Comparison of ENCODE assay signal across 8 cellular contexts in the genomic region with DNA sequence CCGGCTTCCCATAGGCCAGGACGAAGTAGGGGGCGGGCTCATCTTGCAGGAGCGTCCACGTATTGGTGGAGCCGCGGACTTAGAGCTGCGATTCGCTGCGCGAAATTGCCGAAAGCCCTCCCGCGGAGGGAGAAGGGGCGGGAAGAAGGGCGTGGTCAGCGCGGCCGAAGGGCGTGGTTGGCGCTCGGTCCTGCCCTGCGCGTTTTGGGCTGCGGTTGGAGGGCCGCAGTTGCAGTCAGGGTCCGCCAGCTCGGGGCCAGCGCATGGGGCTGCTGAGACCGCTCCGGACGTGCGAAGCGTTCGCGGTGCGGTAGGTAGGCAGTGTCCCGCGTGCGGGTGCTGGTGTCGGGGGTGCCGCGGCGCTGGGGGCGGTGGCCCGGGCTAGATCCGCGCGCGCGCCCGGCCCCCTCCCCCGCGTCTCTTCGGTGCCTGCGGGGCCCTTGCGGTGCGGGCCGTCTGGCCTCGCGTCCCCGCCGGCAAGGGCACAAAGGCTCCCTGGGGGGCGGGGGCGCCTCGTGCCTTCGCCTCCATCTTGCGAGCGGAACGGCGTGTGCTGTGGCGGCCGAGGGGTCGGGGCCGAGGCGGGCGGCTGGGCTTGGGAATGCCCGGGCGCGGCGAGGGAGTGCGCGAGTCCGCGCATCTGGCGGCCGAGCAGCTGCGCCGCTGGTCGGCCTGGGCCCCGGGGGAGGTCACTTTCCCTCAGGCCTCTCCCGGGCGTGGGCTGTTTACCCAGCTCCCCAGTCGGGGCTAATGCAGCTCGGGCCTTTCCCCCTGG. TPM values are rescaled to one million over a fixed set of nuclear protein-coding genes. Genes with fewer than 3 reads are reported as not detected.
DNase-seq lines count a peak whose midpoint lies in the region; ATAC-seq, FAIRE-seq and TF ChIP-seq lines count a peak whose summit lies in the region.

A gene with protein sequence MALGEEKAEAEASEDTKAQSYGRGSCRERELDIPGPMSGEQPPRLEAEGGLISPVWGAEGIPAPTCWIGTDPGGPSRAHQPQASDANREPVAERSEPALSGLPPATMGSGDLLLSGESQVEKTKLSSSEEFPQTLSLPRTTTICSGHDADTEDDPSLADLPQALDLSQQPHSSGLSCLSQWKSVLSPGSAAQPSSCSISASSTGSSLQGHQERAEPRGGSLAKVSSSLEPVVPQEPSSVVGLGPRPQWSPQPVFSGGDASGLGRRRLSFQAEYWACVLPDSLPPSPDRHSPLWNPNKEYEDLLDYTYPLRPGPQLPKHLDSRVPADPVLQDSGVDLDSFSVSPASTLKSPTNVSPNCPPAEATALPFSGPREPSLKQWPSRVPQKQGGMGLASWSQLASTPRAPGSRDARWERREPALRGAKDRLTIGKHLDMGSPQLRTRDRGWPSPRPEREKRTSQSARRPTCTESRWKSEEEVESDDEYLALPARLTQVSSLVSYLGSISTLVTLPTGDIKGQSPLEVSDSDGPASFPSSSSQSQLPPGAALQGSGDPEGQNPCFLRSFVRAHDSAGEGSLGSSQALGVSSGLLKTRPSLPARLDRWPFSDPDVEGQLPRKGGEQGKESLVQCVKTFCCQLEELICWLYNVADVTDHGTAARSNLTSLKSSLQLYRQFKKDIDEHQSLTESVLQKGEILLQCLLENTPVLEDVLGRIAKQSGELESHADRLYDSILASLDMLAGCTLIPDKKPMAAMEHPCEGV (plus strand): TSS at position 202 of the 775 bp plus-strand sequence. CDS start 13,029 bp downstream, outside the sequence.

- H2BK15ac ChIP-seq in H1 (ENCODE audit: low read length): no peak within 1 kb of the TSS

- H3K36me3 Mint-ChIP-seq in Caco-2 (ENCODE audit: insufficient read depth, unreplicated experiment) (peaks cover 14% of the 10 kb centered on the region), memory B cell (peaks cover 3% of the 10 kb centered on the region)
- H3K36me3 Mint-ChIP-seq in activated CD8-positive, alpha-beta memory T cell treated with anti-CD3 and anti-CD28 coated beads, Interleukin-2, amount 10 ng/mL, durations not matched to agents 7 days and 5 days: peaks cover 9% of the 10 kb centered on the region

- H3K27ac Mint-ChIP-seq in Caco-2 (ENCODE audit: unreplicated experiment): peak within 1 kb of the TSS; percentile 42
- H3K27ac Mint-ChIP-seq in activated CD8-positive, alpha-beta memory T cell treated with anti-CD3 and anti-CD28 coated beads, Interleukin-2, amount 10 ng/mL, durations not matched to agents 7 days and 5 days: peak within 1 kb of the TSS; percentile 84
- H3K27ac Mint-ChIP-seq in memory B cell: peak within 1 kb of the TSS; percentile 94

- no peak for TF ChIP-seq EP300 in H1 (IDR thresholded peaks at IDR 0.05; ENCODE audit: borderline replicate concordance in 1 of 2, low read depth in 2 of 2, low read length in 2 of 2)

- no peaks in the 10 kb centered on the region for H3K9me3 ChIP-seq in Caco-2
- H3K9me3 ChIP-seq in H1 (ENCODE audit: insufficient read depth in 2 of 2, low read depth in 1 of 2, low read length in 1 of 2): no peaks in the 10 kb centered on the region

- BruUV-seq in Caco-2 (replicated peaks; lab: Mats Ljungman, UMichigan): no TSS peak

- H3K4me3 ChIP-seq in Caco-2 (ENCODE audit: low read depth, low read length): peak within 1 kb of the TSS; percentile 78
- H3K4me3 ChIP-seq in H1 (ENCODE audit: extremely low read depth in 1 of 4, insufficient read depth in 2 of 4, low read depth in 3 of 4, low read length in 4 of 4): peak within 1 kb of the TSS; percentile 67 to 86 (median 76)

- peak; percentile 98 for FAIRE-seq in HTR-8/SVneo (lab: Jason Lieb, UNC)
- FAIRE-seq in H1 (lab: Jason Lieb, UNC): peak; percentile 28

- no peaks in the 10 kb centered on the region; the same call in 1 of the 2 replicates for H3K36me3 ChIP-seq in Caco-2 (ENCODE audit: control insufficient read depth, insufficient read depth, low read length)
- no peaks in the 10 kb centered on the region; a peak in 1 of 8 replicates for H3K36me3 ChIP-seq in H1 (ENCODE audit: control insufficient read depth in 2 of 4, insufficient read depth in 4 of 4, low read length in 3 of 4)

- H3K79me2 ChIP-seq in H1 (ENCODE audit: control insufficient read depth in 1 of 2, insufficient read depth in 2 of 2, low read length in 2 of 2): peaks cover 9 to 45% of the 10 kb centered on the region in 2 experiments; a peak in 3 of 4 replicates

- H3K27me3 ChIP-seq in Caco-2 (replicated peaks; ENCODE audit: control insufficient read depth, insufficient read depth, low read length) (no peaks in the 10 kb centered on the region), H1 (replicated peaks in 1 of 4; ENCODE audit: control insufficient read depth in 3 of 4, extremely low read depth in 1 of 4, insufficient read depth in 3 of 4, low read length in 3 of 4) (peaks cover 0 to 3% (median 1%) of the 10 kb centered on the region in 4 experiments; a peak in 1 of 7 replicates)

- H2BK12ac ChIP-seq in H1 (ENCODE audit: low read depth, low read length): peak within 1 kb of the TSS; percentile 65

- peak within 1 kb of the TSS; percentile 52; the same call in 1 of the 2 replicates for H3K18ac ChIP-seq in H1 (ENCODE audit: extremely low read depth, low read length)

- H4K5ac ChIP-seq in H1 (ENCODE audit: insufficient read length, low read depth, low read length): peak within 1 kb of the TSS; percentile 47

- H2BK20ac ChIP-seq in H1 (ENCODE audit: low read length): no peak within 1 kb of the TSS

- H2AK5ac ChIP-seq in H1 (ENCODE audit: low read depth, low read length): no peak within 1 kb of the TSS

- H3K4me3 Mint-ChIP-seq in Caco-2 (ENCODE audit: unreplicated experiment): peak within 1 kb of the TSS; percentile 99
- H3K4me3 Mint-ChIP-seq in activated CD8-positive, alpha-beta memory T cell treated with anti-CD3 and anti-CD28 coated beads, Interleukin-2, amount 10 ng/mL, durations not matched to agents 7 days and 5 days: peak within 1 kb of the TSS; percentile 86
- peak within 1 kb of the TSS; percentile 91 for H3K4me3 Mint-ChIP-seq in memory B cell

- peaks cover 13% of the 10 kb centered on the region; the same call in 1 of the 2 replicates for H3K79me1 ChIP-seq in H1 (ENCODE audit: low read depth, low read length)

- H3K14ac ChIP-seq in H1 (ENCODE audit: insufficient read length): no peak within 1 kb of the TSS

- peak; percentile 80 for ATAC-seq in GM21381 (IDR thresholded peaks at IDR 0.05; ENCODE audit: unreplicated experiment)
- ATAC-seq in activated CD8-positive, alpha-beta memory T cell treated with anti-CD3 and anti-CD28 coated beads, Interleukin-2, amount 10 ng/mL, durations not matched to agents 7 days and 5 days: peak; percentile 95
- ATAC-seq in memory B cell (ENCODE audit: low read depth): peak; percentile 82

- peak within 1 kb of the TSS; percentile 69 to 90 (median 88) for H3K9ac ChIP-seq in H1 (replicated peaks in 1 of 4; ENCODE audit: extremely low read depth in 1 of 4, low read depth in 3 of 4, low read length in 3 of 4)

- H3K9me3 Mint-ChIP-seq in Caco-2 (ENCODE audit: unreplicated experiment) (no peaks in the 10 kb centered on the region), memory B cell (no peaks in the 10 kb centered on the region)
- no peaks in the 10 kb centered on the region for H3K9me3 Mint-ChIP-seq in activated CD8-positive, alpha-beta memory T cell treated with anti-CD3 and anti-CD28 coated beads, Interleukin-2, amount 10 ng/mL, durations not matched to agents 7 days and 5 days (ENCODE audit: low read depth)

- TF ChIP-seq POLR2A in H1 (IDR thresholded peaks at IDR 0.05; ENCODE audit: control extremely low read depth in 1 of 2, low read depth in 2 of 2, low read length in 2 of 2): peak; percentile 97 to 98

- no peak within 1 kb of the TSS for H2BK120ac ChIP-seq in H1 (replicated peaks; ENCODE audit: low read depth, low read length)

- TF ChIP-seq RAD21 in H1 (IDR thresholded peaks at IDR 0.05 in 1 of 2, conservative IDR thresholded peaks at IDR 0.05 in 1 of 2; ENCODE audit: low read depth in 2 of 2, low read length in 2 of 2): no peak

- peak within 1 kb of the TSS; percentile 87 to 90 for H3K4me2 ChIP-seq in H1 (ENCODE audit: insufficient read depth in 1 of 2, low read depth in 2 of 2, low read length in 2 of 2)

- H4K8ac ChIP-seq in H1 (ENCODE audit: extremely low read depth, insufficient read depth, low read length): peak within 1 kb of the TSS; percentile 97; the same call in 1 of the 2 replicates

- POLR2A ChIA-PET in Caco-2 (lab: Charles Lee): interaction anchor here (0.6 to 2.1 kb wide), 18 partner anchors 8 to 532 kb away, joined by 3 to 40 read pairs (median 4); a partner anchor contains a TSS
- POLR2A ChIA-PET in H1 (lab: Charles Lee; ENCODE audit: partially characterized antibody): interaction anchor here (0.6 to 8.1 kb wide), 26 partner anchors 9 to 502 kb away, joined by 3 to 84 read pairs (median 4); a partner anchor contains a TSS

- CTCF ChIA-PET in Caco-2 (lab: Charles Lee): interaction anchor here (0.9 to 2.4 kb wide), 10 partner anchors 8 to 306 kb away, joined by 3 to 12 read pairs (median 4); a partner anchor contains a TSS
- CTCF ChIA-PET in activated CD8-positive, alpha-beta memory T cell treated with anti-CD3 and anti-CD28 coated beads, Interleukin-2, amount 10 ng/mL, durations not matched to agents 7 days and 5 days (lab: Charles Lee): interaction anchor here (0.6 to 3.3 kb wide), 20 partner anchors 9 to 264 kb away, joined by 3 to 19 read pairs (median 4); a partner anchor contains a TSS
- CTCF ChIA-PET in H1 (lab: Charles Lee; ENCODE audit: partially characterized antibody): interaction anchor here (0.9 to 3.1 kb wide), 10 partner anchors 9 to 440 kb away, joined by 3 to 17 read pairs (median 4); no protein-coding TSS in a partner anchor

- DNase-seq in Caco-2 (peak; percentile 98 to 99), HTR-8/SVneo (ENCODE audit: insufficient read length, low spot score) (peak; percentile 99), NOMO-1 treated with DMSO at 0.1 percent for 48 hours (lab: John Stamatoyannopoulos, UW; ENCODE audit: unreplicated experiment) (peak; percentile 96), H1 (ENCODE audit: low read depth in 1 of 2, low spot score in 2 of 2) (peak; percentile 95 to 98), memory B cell (ENCODE audit: low spot score in 2 of 2) (peak; percentile 95 to 96)
- DNase-seq in activated CD8-positive, alpha-beta memory T cell treated with anti-CD3 and anti-CD28 coated beads, Interleukin-2, amount 10 ng/mL, durations not matched to agents 7 days and 5 days: peak; percentile 99
- peak; percentile 92 for DNase-seq in stimulated activated CD8-positive, alpha-beta memory T cell treated with anti-CD3 and anti-CD28 coated beads, Interleukin-12 subunit alpha, Interleukin-12 subunit beta, amount 100 ng/mL, for 1 hour (ENCODE audit: low read depth)

- H4K20me1 ChIP-seq in H1 (replicated peaks in 1 of 2; ENCODE audit: control insufficient read depth in 1 of 2, insufficient read depth in 2 of 2, low read length in 2 of 2): peaks cover 2 to 11% of the 10 kb centered on the region in 2 experiments

- H2BK5ac ChIP-seq in H1 (ENCODE audit: low read depth, low read length): no peak within 1 kb of the TSS

- H3K27ac ChIP-seq in H1 (ENCODE audit: low read depth, low read length): peak within 1 kb of the TSS; percentile 78

- peaks cover 19% of the 10 kb centered on the region for H3K4me1 Mint-ChIP-seq in Caco-2 (ENCODE audit: low read depth, unreplicated experiment)
- H3K4me1 Mint-ChIP-seq in activated CD8-positive, alpha-beta memory T cell treated with anti-CD3 and anti-CD28 coated beads, Interleukin-2, amount 10 ng/mL, durations not matched to agents 7 days and 5 days: peaks cover 57% of the 10 kb centered on the region
- H3K4me1 Mint-ChIP-seq in memory B cell: peaks cover 36% of the 10 kb centered on the region

- peak within 1 kb of the TSS; percentile 66 for H4K91ac ChIP-seq in H1 (replicated peaks; ENCODE audit: insufficient read length, low read length)

- H3K23ac ChIP-seq in H1 (ENCODE audit: insufficient read length): no peak within 1 kb of the TSS

- H3K4me1 ChIP-seq in Caco-2: peaks cover 22% of the 10 kb centered on the region
- H3K4me1 ChIP-seq in H1 (replicated peaks in 1 of 4; ENCODE audit: control insufficient read depth in 3 of 4, insufficient read depth in 4 of 4, low read length in 3 of 4): peaks cover 0 to 7% (median 3%) of the 10 kb centered on the region in 4 experiments; a peak in 4 of 7 replicates

- 2% methylated on average over 58 of the region's 95 CpGs; no CpG with 5 or more reads in 1 of the 2 experiments for WGBS in H1 (ENCODE audit: extremely low coverage in 1 of 2, insufficient coverage in 1 of 2, insufficient read length in 1 of 2, insufficient replicate concordance in 2 of 2, low coverage in 1 of 2, low lambda C conversion rate in 2 of 2, missing lambda C conversion rate in 1 of 2), 2 experiments

- intact Hi-C loops in Caco-2 (cut with micrococcal nuclease; ENCODE audit: unreplicated experiment): loop anchor here (2.0 kb wide), 1 partner anchor 74 kb away; a partner anchor contains a TSS

- TF ChIP-seq CTCF in Caco-2 (IDR thresholded peaks at IDR 0.05; ENCODE audit: insufficient read depth in 1 of 2, low read depth in 1 of 2, low read length in 1 of 2, severe bottlenecking in 1 of 2, unreplicated experiment in 1 of 2): no peak
- no peak for TF ChIP-seq CTCF in H1 (IDR thresholded peaks at IDR 0.05; ENCODE audit: control extremely low read depth in 1 of 3, insufficient read depth in 1 of 3, low read depth in 1 of 3, low read length in 3 of 3)

- no peaks in the 10 kb centered on the region for H3K27me3 Mint-ChIP-seq in Caco-2 (ENCODE audit: insufficient read depth, unreplicated experiment)
- H3K27me3 Mint-ChIP-seq in activated CD8-positive, alpha-beta memory T cell treated with anti-CD3 and anti-CD28 coated beads, Interleukin-2, amount 10 ng/mL, durations not matched to agents 7 days and 5 days: no peaks in the 10 kb centered on the region
- H3K27me3 Mint-ChIP-seq in memory B cell: no peaks in the 10 kb centered on the region

- H3K4ac ChIP-seq in H1 (replicated peaks; ENCODE audit: insufficient read length, low read depth, low read length): no peak within 1 kb of the TSS

- peaks cover 9% of the 10 kb centered on the region for H3K23me2 ChIP-seq in H1 (ENCODE audit: low read depth, low read length)

- H3K56ac ChIP-seq in H1 (replicated peaks; ENCODE audit: insufficient read length, low read depth, low read length): no peak within 1 kb of the TSS

- no peak within 1 kb of the TSS for H2AFZ ChIP-seq in H1 (ENCODE audit: low read length)

RNA-seq across cellular contexts. Expression of the gene that starts here (rescaled TPM):
- total RNA-seq in Caco-2 (2022): 12.9 and 14.0 TPM in 2 replicates
- 1 to 10 TPM; 5.9 to 9.2 TPM for total RNA-seq in activated CD8-positive, alpha-beta memory T cell treated with anti-CD3 and anti-CD28 coated beads, Interleukin-2, amount 10 ng/mL, durations not matched to agents 7 days and 5 days
- total RNA-seq in H1 (2021; fragmentation: NEBNext Ultra II Directional; extraction: Animal tissue kit (Norgen Biotek cat#: 25700)): 22.5 and 23.2 TPM in 2 replicates
- 24.7 and 35.5 TPM in 2 replicates for polyA plus RNA-seq in H1 (2011; rRNA removed)
- polyA plus RNA-seq in H1 (2011; cell fraction: cytosol; rRNA removed): 20.4 TPM
- polyA plus RNA-seq in H1 (2011; cell fraction: nucleus; rRNA removed): 40.5 TPM
- polyA plus RNA-seq in H1 (2012, experiment 1 of 2): 16.9 to 20.7 TPM (median 18.1 TPM) in 4 replicates
- polyA plus RNA-seq in H1 (2012, experiment 2 of 2): 6.4 TPM
- polyA plus RNA-seq in H1 (2013, experiment 1 of 2): 13.5 TPM
- 12.5 TPM for polyA plus RNA-seq in H1 (2013, experiment 2 of 2)
- 34.2 and 41.1 TPM in 2 replicates for polyA minus RNA-seq in H1 (2011; rRNA and poly(A)+ RNA removed)
- 15.8 TPM for polyA minus RNA-seq in H1 (2011; cell fraction: cytosol; rRNA and poly(A)+ RNA removed)
- 40.5 TPM for polyA minus RNA-seq in H1 (2011; cell fraction: nucleus; rRNA and poly(A)+ RNA removed)

Comparison
In these comparisons a context has a peak if more than half of its experiments do, and no peak if none do; other contexts are left out.
1. Peak in every context shown above with its lines: DNase-seq, ATAC-seq, H3K4me3 ChIP-seq and H3K27ac ChIP-seq.
2. H3K27ac Mint-ChIP-seq: peak in every context shown above with its lines; median percentile 94 in memory B cell; 84 in activated CD8-positive, alpha-beta memory T cell treated with anti-CD3 and anti-CD28 coated beads, Interleukin-2, amount 10 ng/mL, durations not matched to agents 7 days and 5 days; 42 in Caco-2.